In genomic region chr3:20041197-20041780, GRCh38 we compare ENCODE assay signal across 8 cellular contexts. TPM values are rescaled to one million over a fixed set of nuclear protein-coding genes. Genes with fewer than 3 reads are reported as not detected.
DNase-seq lines count a peak whose midpoint lies in the region; ATAC-seq and TF ChIP-seq lines count a peak whose summit lies in the region.

No MANE protein-coding gene starts in this region.

- no peak overlapping the region for H2BK120ac ChIP-seq in mesenchymal stem cell (ENCODE audit: low read depth, low read length)

- H4K8ac ChIP-seq in mesenchymal stem cell (ENCODE audit: low read length): no peak overlapping the region

- peaks cover 23% of the 10 kb centered on the region for H3K79me1 ChIP-seq in mesenchymal stem cell (replicated peaks; ENCODE audit: low read length, poor library complexity, severe bottlenecking)

- no peak overlapping the region for H2BK15ac ChIP-seq in mesenchymal stem cell (ENCODE audit: low read depth, poor library complexity, severe bottlenecking)

- H2BK5ac ChIP-seq in mesenchymal stem cell (ENCODE audit: low read depth, low read length, poor library complexity, severe bottlenecking): no peak overlapping the region

- no peak overlapping the region for H3K23ac ChIP-seq in mesenchymal stem cell (ENCODE audit: low read length in 2 of 2)

- H3K27me3 ChIP-seq in mesenchymal stem cell (ENCODE audit: control insufficient read depth in 1 of 2, insufficient read depth in 1 of 2, low read length in 2 of 2): no peaks in the 10 kb centered on the region

- H2AFZ ChIP-seq in mesenchymal stem cell (ENCODE audit: low read depth, low read length): peak overlapping the region; percentile 6

- peak overlapping the region in 1 of 2 experiments; percentile 71 for H3K14ac ChIP-seq in mesenchymal stem cell (ENCODE audit: low read length in 2 of 2)

- CTCF ChIA-PET in AG04449 (lab: Yijun Ruan, JAX): interaction anchor here (0.6 to 2.0 kb wide), 6 partner anchors 10 to 156 kb away, joined by 3 to 6 read pairs (median 3); no protein-coding TSS in a partner anchor

- ATAC-seq in GM18870 (IDR thresholded peaks at IDR 0.05; ENCODE audit: unreplicated experiment) (peak; percentile 44), HG03135 (IDR thresholded peaks at IDR 0.05; ENCODE audit: unreplicated experiment) (peak; percentile 39)

- H3K18ac ChIP-seq in mesenchymal stem cell (ENCODE audit: low read depth in 1 of 2, low read length in 2 of 2): peak overlapping the region in 1 of 2 experiments; percentile 61

- no peak for TF ChIP-seq CTCF in AG04449 (IDR thresholded peaks at IDR 0.05; ENCODE audit: insufficient read depth, low read length, missing control alignments)

- peak overlapping the region; percentile 79 for H3K9ac ChIP-seq in mesenchymal stem cell (ENCODE audit: low read length)

- no peaks in the 10 kb centered on the region for H3K36me3 ChIP-seq in mesenchymal stem cell (ENCODE audit: control insufficient read depth in 1 of 2, insufficient read depth in 2 of 2, low read depth in 1 of 2, low read length in 2 of 2)

- H3K4me3 ChIP-seq in AG04449 (ENCODE audit: low read depth, low read length) (peak overlapping the region; percentile 76), mesenchymal stem cell (ENCODE audit: insufficient read depth in 1 of 2, low read depth in 1 of 2, low read length in 2 of 2) (peak overlapping the region; percentile 90)

- H2AK5ac ChIP-seq in mesenchymal stem cell (ENCODE audit: low read length, severe bottlenecking): no peak overlapping the region

- POLR2A ChIA-PET in AG04449 (lab: Yijun Ruan, JAX): interaction anchor here (1.2 kb wide), 1 partner anchor 152 kb away, joined by 4 read pairs; no protein-coding TSS in a partner anchor

- H3K4ac ChIP-seq in mesenchymal stem cell (ENCODE audit: low read depth in 1 of 2, low read length in 2 of 2): peak overlapping the region in 1 of 2 experiments; percentile 35

- H2BK12ac ChIP-seq in mesenchymal stem cell (ENCODE audit: low read length in 2 of 2): no peak overlapping the region

- peak overlapping the region; percentile 99 for H3K4me2 ChIP-seq in mesenchymal stem cell (ENCODE audit: low read length, poor library complexity, severe bottlenecking)

- H3K27ac ChIP-seq in mesenchymal stem cell (ENCODE audit: low read length, poor library complexity, severe bottlenecking): peak overlapping the region; percentile 31

- H3K9me3 ChIP-seq in mesenchymal stem cell (ENCODE audit: control insufficient read depth, low read length): no peaks in the 10 kb centered on the region

- under 1% methylated on average over 21 of the region's 28 CpGs for WGBS in mesenchymal stem cell

- no peak overlapping the region for H4K91ac ChIP-seq in mesenchymal stem cell (ENCODE audit: low read length)

- DNase-seq in AG04449 (ENCODE audit: low read depth, low spot score) (no peak), NCI-H526 treated with DMSO at 0.1 percent for 48 hours (lab: John Stamatoyannopoulos, UW) (peak; percentile 48), mesenchymal stem cell (peak; percentile 73)
- peak; percentile 44 to 64 for DNase-seq in activated CD8-positive, alpha-beta memory T cell treated with anti-CD3 and anti-CD28 coated beads for 1 hour (ENCODE audit: extremely low read depth in 1 of 2, low read depth in 1 of 2)
- DNase-seq in effector CD8-positive, alpha-beta T cell (lab: John Stamatoyannopoulos, UW): peak; percentile 52
- peak; percentile 63 for DNase-seq in stimulated activated CD8-positive, alpha-beta memory T cell treated with anti-CD3 and anti-CD28 coated beads, Interleukin-12 subunit alpha, Interleukin-12 subunit beta, amount 100 ng/mL, for 24 hours (ENCODE audit: extremely low read depth)

- peaks cover 10% of the 10 kb centered on the region for H3K4me1 ChIP-seq in mesenchymal stem cell (ENCODE audit: control insufficient read depth, insufficient read depth, low read depth, low read length)

RNA-seq across cellular contexts. Expression of gene KAT2B, which starts 1.0 kb away (rescaled TPM):
- 6.0 TPM for polyA plus RNA-seq in mesenchymal stem cell (2013, experiment 1 of 2)
- 5.4 TPM for polyA plus RNA-seq in mesenchymal stem cell (2013, experiment 2 of 2)

RNA-seq across cellular contexts. Expression of gene PP2D1, which starts 29.2 kb away (rescaled TPM):
- not detected for polyA plus RNA-seq in mesenchymal stem cell (2013, experiment 1 of 2)
- polyA plus RNA-seq in mesenchymal stem cell (2013, experiment 2 of 2): not detected
